In the genomic region with DNA sequence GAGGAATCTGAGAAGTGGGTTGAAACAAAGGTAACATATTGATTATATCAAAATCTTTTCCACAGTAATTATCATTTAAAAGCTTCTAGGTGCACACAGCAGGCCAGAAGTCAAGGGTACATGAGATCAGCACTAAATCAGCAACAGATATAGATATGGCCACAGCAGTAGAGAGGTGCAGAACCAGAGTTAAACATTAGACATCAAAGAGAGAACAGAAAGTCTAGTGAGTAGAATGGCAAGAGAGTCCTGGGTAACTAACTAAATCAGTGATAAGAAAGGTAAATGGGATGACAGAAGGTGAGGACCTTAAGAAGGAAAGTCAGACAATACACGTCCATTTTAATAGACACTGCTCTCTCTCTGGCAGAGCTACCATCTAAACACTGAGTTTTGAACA, we compare ENCODE assay signal across 21 cellular contexts.
"Had no signal": no experiment of that assay in that cellular context is flagged by ENCODE, and none has a peak within 500 bp of the region (broad histone marks: within the 10 kb centered on the region; RNA-seq: fewer than 3 reads in every experiment).

No MANE protein-coding gene starts in this region.

- H3K4me2 ChIP-seq: hepatocyte had no signal

- H3K27ac ChIP-seq: breast epithelium, gastroesophageal sphincter, hepatocyte, pancreas, prostate gland, tibial nerve had no signal

- ATAC-seq: activated CD4-positive, alpha-beta T cell treated with anti-CD3 and anti-CD28 coated beads for 36 hours; activated CD8-positive, alpha-beta memory T cell treated with anti-CD3 and anti-CD28 coated beads, Interleukin-2, amount 10 ng/mL, durations not matched to agents 7 days and 5 days; activated CD8-positive, alpha-beta T cell treated with anti-CD3 and anti-CD28 coated beads, Interleukin-2, amount 10 ng/mL, durations not matched to agents 7 days and 5 days; activated naive CD4-positive, alpha-beta T cell treated with anti-CD3 and anti-CD28 coated beads, Interleukin-2, amount 50 U/mL, for 72 hours; gastroesophageal sphincter; naive thymus-derived CD4-positive, alpha-beta T cell; pancreas; stimulated activated naive B cell treated with anti-CD40 and anti-IgM and Interleukin-4, amounts not matched to agents 10 μg/mL and 1 μg/mL and 100 μg/mL, for 72 hours had no signal

- H2AFZ ChIP-seq: hepatocyte had no signal

- FAIRE-seq: endothelial cell of umbilical vein, pancreas had no signal

- H3K4me1 Mint-ChIP-seq: activated CD4-positive, alpha-beta T cell treated with anti-CD3 and anti-CD28 coated beads for 36 hours; activated CD8-positive, alpha-beta memory T cell treated with anti-CD3 and anti-CD28 coated beads, Interleukin-2, amount 10 ng/mL, durations not matched to agents 7 days and 5 days; naive thymus-derived CD4-positive, alpha-beta T cell; stimulated activated naive B cell treated with anti-CD40 and anti-IgM and Interleukin-4, amounts not matched to agents 10 μg/mL and 1 μg/mL and 100 μg/mL, for 72 hours had no signal

- H3K4me1 ChIP-seq: breast epithelium, gastroesophageal sphincter, prostate gland, tibial nerve had no signal

- H3K27me3 ChIP-seq: breast epithelium, gastroesophageal sphincter, hepatocyte, pancreas, tibial nerve had no signal

- H3K9me3 ChIP-seq: breast epithelium, gastroesophageal sphincter, pancreas, prostate gland, tibial nerve had no signal

- H3K4me3 Mint-ChIP-seq: activated CD4-positive, alpha-beta T cell treated with anti-CD3 and anti-CD28 coated beads for 36 hours; activated CD8-positive, alpha-beta memory T cell treated with anti-CD3 and anti-CD28 coated beads, Interleukin-2, amount 10 ng/mL, durations not matched to agents 7 days and 5 days; activated CD8-positive, alpha-beta T cell treated with anti-CD3 and anti-CD28 coated beads, Interleukin-2, amount 10 ng/mL, durations not matched to agents 7 days and 5 days; naive thymus-derived CD4-positive, alpha-beta T cell; stimulated activated naive B cell treated with anti-CD40 and anti-IgM and Interleukin-4, amounts not matched to agents 10 μg/mL and 1 μg/mL and 100 μg/mL, for 72 hours; T-helper 2 cell treated with Interferon-gamma antibody and Interleukin-4, amounts not matched to agents 5 μg/mL and 100 μg/mL, for 36 hours had no signal

- H3K79me2 ChIP-seq: hepatocyte had no signal

- H3K27ac Mint-ChIP-seq: activated CD4-positive, alpha-beta T cell treated with anti-CD3 and anti-CD28 coated beads for 36 hours; activated CD8-positive, alpha-beta memory T cell treated with anti-CD3 and anti-CD28 coated beads, Interleukin-2, amount 10 ng/mL, durations not matched to agents 7 days and 5 days; activated CD8-positive, alpha-beta T cell treated with anti-CD3 and anti-CD28 coated beads, Interleukin-2, amount 10 ng/mL, durations not matched to agents 7 days and 5 days; activated naive CD4-positive, alpha-beta T cell treated with anti-CD3 and anti-CD28 coated beads, Interleukin-2, amount 50 U/mL, for 72 hours; activated T-helper 2 cell treated with anti-CD3 and anti-CD28 coated beads, Interferon-gamma antibody, Interleukin-2, Interleukin-4, amounts not matched to agents 10 μg/mL and 5 μg/mL and 100 μg/mL, durations not matched to agents 14 hours and 24 hours and 36 hours; naive thymus-derived CD4-positive, alpha-beta T cell; stimulated activated naive B cell treated with anti-CD40 and anti-IgM and Interleukin-4, amounts not matched to agents 10 μg/mL and 1 μg/mL and 100 μg/mL, for 72 hours; T-helper 2 cell treated with Interferon-gamma antibody and Interleukin-4, amounts not matched to agents 5 μg/mL and 100 μg/mL, for 36 hours had no signal

- H3K27me3 Mint-ChIP-seq: activated CD8-positive, alpha-beta memory T cell treated with anti-CD3 and anti-CD28 coated beads, Interleukin-2, amount 10 ng/mL, durations not matched to agents 7 days and 5 days; stimulated activated naive B cell treated with anti-CD40 and anti-IgM and Interleukin-4, amounts not matched to agents 10 μg/mL and 1 μg/mL and 100 μg/mL, for 72 hours had no signal

- H3K36me3 Mint-ChIP-seq: activated CD8-positive, alpha-beta memory T cell treated with anti-CD3 and anti-CD28 coated beads, Interleukin-2, amount 10 ng/mL, durations not matched to agents 7 days and 5 days; activated naive CD4-positive, alpha-beta T cell treated with anti-CD3 and anti-CD28 coated beads, Interleukin-2, amount 50 U/mL, for 72 hours; naive thymus-derived CD4-positive, alpha-beta T cell; stimulated activated naive B cell treated with anti-CD40 and anti-IgM and Interleukin-4, amounts not matched to agents 10 μg/mL and 1 μg/mL and 100 μg/mL, for 72 hours had no signal

- H3K9me3 Mint-ChIP-seq: activated naive CD4-positive, alpha-beta T cell treated with anti-CD3 and anti-CD28 coated beads, Interleukin-2, amount 50 U/mL, for 72 hours; activated T-helper 2 cell treated with anti-CD3 and anti-CD28 coated beads, Interferon-gamma antibody, Interleukin-2, Interleukin-4, amounts not matched to agents 10 μg/mL and 5 μg/mL and 100 μg/mL, durations not matched to agents 14 hours and 24 hours and 36 hours; naive thymus-derived CD4-positive, alpha-beta T cell; stimulated activated naive B cell treated with anti-CD40 and anti-IgM and Interleukin-4, amounts not matched to agents 10 μg/mL and 1 μg/mL and 100 μg/mL, for 72 hours; T-helper 2 cell treated with Interferon-gamma antibody and Interleukin-4, amounts not matched to agents 5 μg/mL and 100 μg/mL, for 36 hours had no signal

- DNase-seq: activated CD4-positive, alpha-beta T cell treated with anti-CD3 and anti-CD28 coated beads for 36 hours; activated CD4-positive, CD25-positive, alpha-beta regulatory T cell; activated CD8-positive, alpha-beta memory T cell treated with anti-CD3 and anti-CD28 coated beads, Interleukin-2, amount 10 ng/mL, durations not matched to agents 7 days and 5 days; activated CD8-positive, alpha-beta T cell treated with anti-CD3 and anti-CD28 coated beads, Interleukin-2, amount 10 ng/mL, durations not matched to agents 7 days and 5 days; activated T-cell treated with anti-CD3 and anti-CD28 coated beads, Interleukin-2, amount 50 U/mL, for 48 hours; central memory CD4-positive, alpha-beta T cell; midbrain; naive thymus-derived CD4-positive, alpha-beta T cell; pancreas; stimulated activated CD4-positive, alpha-beta T cell treated with anti-CD3 and anti-CD28 coated beads, Interleukin-15, amount 100 ng/mL, for 24 hours; stimulated activated CD4-positive, alpha-beta T cell treated with anti-CD3 and anti-CD28 coated beads, Interleukin-2, amount 100 ng/mL, for 24 hours; stimulated activated naive B cell treated with anti-CD40 and anti-IgM and Interleukin-4, amounts not matched to agents 10 μg/mL and 1 μg/mL and 100 μg/mL, for 72 hours had no signal

- H3K36me3 ChIP-seq: breast epithelium, gastroesophageal sphincter, pancreas, prostate gland, tibial nerve had no signal

- H3K4me3 ChIP-seq: breast epithelium, gastroesophageal sphincter, hepatocyte, pancreas, prostate gland, tibial nerve had no signal
